13 cellular contexts compared by ENCODE assay signal in genomic region chr4:138239496-138239895, GRCh38. TPM values are rescaled to one million over a fixed set of nuclear protein-coding genes. Genes with fewer than 3 reads are reported as not detected.
DNase-seq lines count a peak whose midpoint lies in the region; ATAC-seq and TF ChIP-seq lines count a peak whose summit lies in the region.
"Had no signal": no experiment of that assay in that cellular context is flagged by ENCODE, and none has a peak within 500 bp of the region (broad histone marks: within the 10 kb centered on the region; RNA-seq: fewer than 3 reads in every experiment).

No MANE protein-coding gene starts in this region.

- H3K4me1 Mint-ChIP-seq in osteocyte (ENCODE audit: unreplicated experiment): peaks cover 59% of the 10 kb centered on the region

- CTCF ChIA-PET in SK-N-SH (lab: Yijun Ruan, JAX): no interaction called here

- H3K9me3 ChIP-seq in SK-N-SH (no peaks in the 10 kb centered on the region), Karpas-422 (ENCODE audit: low read length) (no peaks in the 10 kb centered on the region)
- H3K9me3 ChIP-seq: testis had no signal

- 0% methylated on average over 1 of the region's 1 CpG for WGBS in SK-N-SH (ENCODE audit: low lambda C conversion rate)

- H3K79me2 ChIP-seq in SK-N-SH (ENCODE audit: insufficient read depth): peaks cover 37% of the 10 kb centered on the region
- peaks cover 62% of the 10 kb centered on the region for H3K79me2 ChIP-seq in Karpas-422 (ENCODE audit: low read length)

- no peak for TF ChIP-seq EP300 in SK-N-SH (IDR thresholded peaks at IDR 0.05; ENCODE audit: borderline replicate concordance in 1 of 2, low read depth in 1 of 2, low read length in 1 of 2)

- H3F3A ChIP-seq in SK-N-SH (replicated peaks; ENCODE audit: insufficient read depth): peaks cover 38% of the 10 kb centered on the region

- H2AFZ ChIP-seq in SK-N-SH (ENCODE audit: low read depth) (no peak overlapping the region), Karpas-422 (ENCODE audit: low read length) (no peak overlapping the region)

- H3K9ac ChIP-seq in SK-N-SH (no peak overlapping the region), Karpas-422 (ENCODE audit: low read length) (peak overlapping the region; percentile 19)

- POLR2A ChIA-PET in SK-N-SH (lab: Yijun Ruan, JAX): no interaction called here

- no peaks in the 10 kb centered on the region for H3K27me3 Mint-ChIP-seq in osteocyte (ENCODE audit: unreplicated experiment)

- no peak for TF ChIP-seq CTCF in SK-N-SH (IDR thresholded peaks at IDR 0.05)
- TF ChIP-seq CTCF in choroid plexus epithelial cell (conservative IDR thresholded peaks at IDR 0.05; ENCODE audit: low read depth, low read length): no peak
- TF ChIP-seq CTCF in osteocyte (IDR thresholded peaks at IDR 0.05): no peak

- peak overlapping the region in 1 of 2 experiments; percentile 22; a peak in 1 of 4 replicates for H3K27ac ChIP-seq in SK-N-SH (ENCODE audit: low read depth in 2 of 2, low read length in 1 of 2)
- peak overlapping the region; percentile 59 for H3K27ac ChIP-seq in Karpas-422 (ENCODE audit: low read length)
- H3K27ac ChIP-seq: testis had no signal

- H3K27me3 ChIP-seq in SK-N-SH (ENCODE audit: insufficient read depth): no peaks in the 10 kb centered on the region
- H3K27me3 ChIP-seq in Karpas-422 (ENCODE audit: low read length): no peaks in the 10 kb centered on the region
- H3K27me3 ChIP-seq: testis had no signal

- DNase-seq in SK-N-SH (no peak), Karpas-422 (no peak), choroid plexus epithelial cell (ENCODE audit: low read depth) (no peak), osteocyte (ENCODE audit: extremely low spot score, unreplicated experiment) (no peak), NCI-H2171 treated with DMSO at 0.1 percent for 48 hours (lab: John Stamatoyannopoulos, UW) (no peak), DMS114 treated with DMSO at 0.1 percent for 48 hours (lab: John Stamatoyannopoulos, UW; ENCODE audit: unreplicated experiment) (no peak)
- DNase-seq: activated CD8-positive, alpha-beta T cell treated with anti-CD3 and anti-CD28 coated beads, Interleukin-2, amount 10 ng/mL, durations not matched to agents 7 days and 5 days; NCI-H2171; SIG-M5; stimulated activated CD4-positive, alpha-beta T cell treated with anti-CD3 and anti-CD28 coated beads, Interleukin-4, amount 100 ng/mL, for 24 hours; testis had no signal

- TF ChIP-seq RAD21 in SK-N-SH (IDR thresholded peaks at IDR 0.05; ENCODE audit: low read length): no peak

- H3K4me1 ChIP-seq in SK-N-SH (ENCODE audit: control insufficient read depth in 1 of 2, insufficient read depth in 2 of 2, low read depth in 1 of 2, low read length in 1 of 2) (peaks cover 10 to 24% of the 10 kb centered on the region in 2 experiments), Karpas-422 (ENCODE audit: low read length) (peaks cover 51% of the 10 kb centered on the region)

- no peaks in the 10 kb centered on the region for H3K9me2 ChIP-seq in SK-N-SH
- H3K9me2 ChIP-seq in Karpas-422 (replicated peaks; ENCODE audit: insufficient read depth, low read length): no peaks in the 10 kb centered on the region

- H3K36me3 Mint-ChIP-seq in osteocyte (ENCODE audit: unreplicated experiment): peaks cover 2% of the 10 kb centered on the region

- H4K20me1 ChIP-seq in SK-N-SH (ENCODE audit: insufficient read depth): no peaks in the 10 kb centered on the region
- H4K20me1 ChIP-seq in Karpas-422 (ENCODE audit: insufficient read depth, low read depth, low read length): no peaks in the 10 kb centered on the region

- H3K36me3 ChIP-seq in SK-N-SH (replicated peaks in 1 of 2; ENCODE audit: control insufficient read depth in 1 of 2, insufficient read depth in 2 of 2, low read length in 1 of 2) (peaks cover 0 to under 1% of the 10 kb centered on the region in 2 experiments), Karpas-422 (ENCODE audit: insufficient read depth, low read length) (peaks cover 19% of the 10 kb centered on the region)

- no peak for ATAC-seq in SK-N-SH treated with all-trans-retinoic acid at 6 μM for 48 hours
- ATAC-seq in GM18867 (IDR thresholded peaks at IDR 0.05; ENCODE audit: unreplicated experiment): no peak
- ATAC-seq: activated CD8-positive, alpha-beta T cell treated with anti-CD3 and anti-CD28 coated beads, Interleukin-2, amount 10 ng/mL, durations not matched to agents 7 days and 5 days had no signal

- peak overlapping the region; percentile 93 for H3K4me3 Mint-ChIP-seq in osteocyte (ENCODE audit: unreplicated experiment)
- H3K4me3 Mint-ChIP-seq: activated CD8-positive, alpha-beta T cell treated with anti-CD3 and anti-CD28 coated beads, Interleukin-2, amount 10 ng/mL, durations not matched to agents 7 days and 5 days had no signal

- H3K4me3 ChIP-seq in SK-N-SH (ENCODE audit: low read depth in 2 of 2, low read length in 1 of 2) (peak overlapping the region; percentile 14 to 28; a peak in 2 of 4 replicates), Karpas-422 (ENCODE audit: low read length) (peak overlapping the region; percentile 76), choroid plexus epithelial cell (ENCODE audit: low read depth, low read length) (peak overlapping the region; percentile 69)
- H3K4me3 ChIP-seq: testis had no signal

- H3K27ac Mint-ChIP-seq in osteocyte (ENCODE audit: unreplicated experiment): peak overlapping the region; percentile 99
- H3K27ac Mint-ChIP-seq: activated CD8-positive, alpha-beta T cell treated with anti-CD3 and anti-CD28 coated beads, Interleukin-2, amount 10 ng/mL, durations not matched to agents 7 days and 5 days had no signal

- H3K4me2 ChIP-seq in SK-N-SH (peak overlapping the region; percentile 73), Karpas-422 (ENCODE audit: low read depth, low read length, poor library complexity, severe bottlenecking) (peak overlapping the region; percentile 79)

- no peaks in the 10 kb centered on the region for H3K9me3 Mint-ChIP-seq in osteocyte (ENCODE audit: unreplicated experiment)

TF ChIP-seq in SK-N-SH, 30 proteins besides CTCF, POLR2A, EP300 and RAD21 (continues in another document):
- TF ChIP-seq EZH2phosphoT487 (IDR thresholded peaks at IDR 0.05; ENCODE audit: borderline replicate concordance, low read depth): no peak
- TF ChIP-seq NRF1 (IDR thresholded peaks at IDR 0.05; ENCODE audit: low read depth, low read length): no peak
- no peak for TF ChIP-seq TCF12 (IDR thresholded peaks at IDR 0.05)
- TF ChIP-seq YY1 (IDR thresholded peaks at IDR 0.05; ENCODE audit: low read depth): no peak
- TF ChIP-seq IRF3 (IDR thresholded peaks at IDR 0.05; ENCODE audit: low read depth, low read length): no peak
- no peak for TF ChIP-seq SMC3 (IDR thresholded peaks at IDR 0.05; ENCODE audit: low read depth, low read length)
- TF ChIP-seq MAX (IDR thresholded peaks at IDR 0.05; ENCODE audit: low read depth): no peak

TF ChIP-seq in SK-N-SH treated with all-trans-retinoic acid at 6 μM for 48 hours, 23 proteins besides CTCF, POLR2A, EP300 and RAD21:
- TF ChIP-seq PPARA (CRISPR knock-in tag; IDR thresholded peaks at IDR 0.05; ENCODE audit: borderline replicate concordance) (no peak), ZFP30 (CRISPR knock-in tag; IDR thresholded peaks at IDR 0.05) (no peak), ZNF565 (CRISPR knock-in tag; conservative IDR thresholded peaks at IDR 0.05; ENCODE audit: low read depth) (no peak), ZC3H10 (CRISPR knock-in tag; IDR thresholded peaks at IDR 0.05) (no peak), RARB (CRISPR knock-in tag; IDR thresholded peaks at IDR 0.05) (no peak), TSHZ2 (CRISPR knock-in tag; IDR thresholded peaks at IDR 0.05) (no peak), CSDC2 (CRISPR knock-in tag; IDR thresholded peaks at IDR 0.05) (no peak), OSR1 (CRISPR knock-in tag; IDR thresholded peaks at IDR 0.05) (no peak)

RNA-seq across cellular contexts. Expression of gene SLC7A11, which starts 2.7 kb away (rescaled TPM):
- 3.1 and 4.4 TPM in 2 replicates for polyA plus RNA-seq in SK-N-SH (2012; rRNA removed)
- polyA plus RNA-seq in SK-N-SH (2012; cell fraction: cytosol; rRNA removed): 4.3 and 5.1 TPM in 2 replicates
- 2.7 and 6.2 TPM in 2 replicates for polyA plus RNA-seq in SK-N-SH (2012; cell fraction: nucleus; rRNA removed)
- 12.1 and 24.0 TPM in 2 replicates for total RNA-seq in Karpas-422 (2014; rRNA removed; shearing (Covaris generic); ENCODE audit: low replicate concordance)
- 26.5 and 29.1 TPM in 2 replicates for total RNA-seq in osteocyte

Comparison
In these comparisons a context has a peak if more than half of its experiments do, and no peak if none do; other contexts are left out.
1. H3K4me3 ChIP-seq: peak in every context shown above with its lines; median percentile 76 in Karpas-422; 69 in choroid plexus epithelial cell; 21 in SK-N-SH.